Comparison of ENCODE assay signal across 9 cellular contexts in the genomic region with DNA sequence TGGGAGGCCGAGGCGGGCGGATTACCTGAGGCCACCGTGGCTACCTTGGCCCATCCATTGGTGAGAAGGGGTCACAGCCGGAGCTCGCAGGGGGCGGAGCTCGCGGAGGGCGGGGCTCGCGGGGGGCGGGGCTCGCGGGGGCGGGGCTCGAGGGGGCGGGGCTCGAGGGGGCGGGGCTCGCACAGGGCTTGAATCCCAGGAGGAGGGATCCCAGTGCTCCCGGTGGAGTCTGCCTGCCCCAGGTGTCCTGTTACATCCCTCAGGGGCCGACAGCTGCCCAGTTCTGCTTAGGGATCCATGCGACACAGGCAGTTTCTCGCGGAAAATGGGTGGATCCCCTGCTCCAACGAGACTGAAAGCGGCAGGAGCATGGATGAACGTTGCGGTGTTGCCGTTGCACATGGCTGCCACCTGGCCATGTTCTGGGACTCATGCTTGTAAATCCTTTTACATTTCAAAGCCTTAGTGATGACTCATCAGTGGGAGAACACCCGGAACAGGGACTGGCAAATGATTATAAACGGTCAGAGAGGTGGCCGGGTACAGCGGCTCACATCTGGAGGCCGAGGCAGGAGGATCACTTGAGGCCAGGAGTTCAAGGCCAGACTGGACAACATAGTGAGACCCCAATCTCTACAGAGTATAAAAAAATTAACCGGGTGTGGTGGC. TPM values are rescaled to one million over a fixed set of nuclear protein-coding genes. Genes with fewer than 3 reads are reported as not detected.
A peak's percentile ranks its signal among the peaks of the same experiment; 100 is the strongest.
DNase-seq lines count a peak whose midpoint lies in the region; ATAC-seq and TF ChIP-seq lines count a peak whose summit lies in the region.
"Had no signal": no experiment of that assay in that cellular context is flagged by ENCODE, and none has a peak within 500 bp of the region (broad histone marks: within the 10 kb centered on the region; RNA-seq: fewer than 3 reads in every experiment).

No MANE protein-coding gene starts in this region.

- peak; percentile 94 for ATAC-seq in RWPE2 (ENCODE audit: low read depth)
- peak in 1 of 2 donors; percentile 27 for ATAC-seq in upper lobe of left lung (ENCODE audit: low FRiP score in 2 of 2)
- no peak for ATAC-seq in HG03520 (IDR thresholded peaks at IDR 0.05; ENCODE audit: unreplicated experiment)
- ATAC-seq in stimulated activated effector memory CD8-positive, alpha-beta T cell treated with anti-CD3 and anti-CD28 coated beads, Interleukin-12 subunit alpha, Interleukin-12 subunit beta, amount 100 ng/mL, for 72 hours = no peak

- in situ Hi-C loops in KBM-7 (cut with MboI; ENCODE audit: low pct_unique_long_range_greater_than_20kb, low sequenced_read_pairs) = no loop called here

- H3K4me1 ChIP-seq in RWPE2 (ENCODE audit: insufficient read depth, poor library complexity, severe bottlenecking) (no peaks in the 10 kb centered on the region), upper lobe of left lung (peaks cover 0 to 8% (median 2%) of the 10 kb centered on the region in 4 donors), left ventricle myocardium inferior (peaks cover 4% of the 10 kb centered on the region)

- intact Hi-C loops in left ventricle myocardium inferior (cut with micrococcal nuclease) = no loop called here

- H3K9me3 ChIP-seq in RWPE2 (ENCODE audit: severe bottlenecking) = no peaks in the 10 kb centered on the region
- peaks cover 0 to 7% (median 3%) of the 10 kb centered on the region in 4 donors for H3K9me3 ChIP-seq in upper lobe of left lung
- peaks cover 9% of the 10 kb centered on the region for H3K9me3 ChIP-seq in left ventricle myocardium inferior (replicated peaks)

- H3K4me3 ChIP-seq in RWPE2 (ENCODE audit: severe bottlenecking) = no peak overlapping the region
- no peak overlapping the region for H3K4me3 ChIP-seq in upper lobe of left lung
- no peak overlapping the region for H3K4me3 ChIP-seq in left ventricle myocardium inferior

- WGBS in upper lobe of left lung, 2 donors = 42 to 54% methylated on average over 14 to 19 of the region's 37 CpGs

- DNase-seq in COLO668 (lab: John Stamatoyannopoulos, UW; ENCODE audit: unreplicated experiment) = peak; percentile 94
- DNase-seq in KBM-7 = peak; percentile 54
- DNase-seq in RWPE2 (ENCODE audit: low spot score) = peak; percentile 92
- DNase-seq in glomerular visceral epithelial cell (ENCODE audit: extremely low spot score) = peak; percentile 89
- peak; percentile 30 to 61 for DNase-seq in upper lobe of left lung
- no peak for DNase-seq in left ventricle myocardium inferior
- no peak for DNase-seq in stimulated activated effector memory CD8-positive, alpha-beta T cell treated with anti-CD3 and anti-CD28 coated beads, Interleukin-12 subunit alpha, Interleukin-12 subunit beta, amount 100 ng/mL, for 72 hours (ENCODE audit: low spot score in 2 of 2)

- no peak for TF ChIP-seq EP300 in upper lobe of left lung (IDR thresholded peaks at IDR 0.05)

- H3K27me3 ChIP-seq in RWPE2 (ENCODE audit: insufficient read depth, poor library complexity, severe bottlenecking) (no peaks in the 10 kb centered on the region), upper lobe of left lung (no peaks in the 10 kb centered on the region), left ventricle myocardium inferior (ENCODE audit: low read depth) (peaks cover 69% of the 10 kb centered on the region)

- no peak overlapping the region for H3K27ac Mint-ChIP-seq in stimulated activated effector memory CD8-positive, alpha-beta T cell treated with anti-CD3 and anti-CD28 coated beads, Interleukin-12 subunit alpha, Interleukin-12 subunit beta, amount 100 ng/mL, for 72 hours

- TF ChIP-seq CTCF in RWPE2 (IDR thresholded peaks at IDR 0.05; ENCODE audit: poor library complexity, severe bottlenecking) = no peak
- TF ChIP-seq CTCF in upper lobe of left lung (IDR thresholded peaks at IDR 0.05) = no peak
- TF ChIP-seq CTCF in left ventricle myocardium inferior (IDR thresholded peaks at IDR 0.05; ENCODE audit: borderline replicate concordance) = no peak

- TF ChIP-seq POLR2A in upper lobe of left lung (IDR thresholded peaks at IDR 0.05) = no peak

- no peaks in the 10 kb centered on the region for H3K36me3 ChIP-seq in RWPE2 (ENCODE audit: low read depth)
- no peaks in the 10 kb centered on the region for H3K36me3 ChIP-seq in upper lobe of left lung
- no peaks in the 10 kb centered on the region for H3K36me3 ChIP-seq in left ventricle myocardium inferior

- H3K27ac ChIP-seq in RWPE2 (ENCODE audit: poor library complexity, severe bottlenecking) (peak overlapping the region; percentile 25), upper lobe of left lung (no peak overlapping the region), left ventricle myocardium inferior (replicated peaks) (no peak overlapping the region)

- no peak overlapping the region for H3K4me3 Mint-ChIP-seq in stimulated activated effector memory CD8-positive, alpha-beta T cell treated with anti-CD3 and anti-CD28 coated beads, Interleukin-12 subunit alpha, Interleukin-12 subunit beta, amount 100 ng/mL, for 72 hours
- H3K4me3 Mint-ChIP-seq: brain had no signal

- H3K36me3 Mint-ChIP-seq in stimulated activated effector memory CD8-positive, alpha-beta T cell treated with anti-CD3 and anti-CD28 coated beads, Interleukin-12 subunit alpha, Interleukin-12 subunit beta, amount 100 ng/mL, for 72 hours = no peaks in the 10 kb centered on the region

- no peaks in the 10 kb centered on the region for H3K4me1 Mint-ChIP-seq in stimulated activated effector memory CD8-positive, alpha-beta T cell treated with anti-CD3 and anti-CD28 coated beads, Interleukin-12 subunit alpha, Interleukin-12 subunit beta, amount 100 ng/mL, for 72 hours

- peaks cover 3% of the 10 kb centered on the region for H3K9me3 Mint-ChIP-seq in stimulated activated effector memory CD8-positive, alpha-beta T cell treated with anti-CD3 and anti-CD28 coated beads, Interleukin-12 subunit alpha, Interleukin-12 subunit beta, amount 100 ng/mL, for 72 hours

RNA-seq across cellular contexts. Expression of a gene that starts 25.1 kb away (rescaled TPM):
- under 1 TPM in 4 of 6 donors, not detected in 2; 0.14 to 0.55 (median 0.26) TPM for total RNA-seq in upper lobe of left lung
- not detected for total RNA-seq in left ventricle myocardium inferior

RNA-seq across cellular contexts. Expression of a gene that starts 42.2 kb away (rescaled TPM):
- total RNA-seq in upper lobe of left lung = 10 to 100 TPM; 26.2 to 82.3 (median 40.0) TPM
- total RNA-seq in left ventricle myocardium inferior = 87.7 TPM

RNA-seq across cellular contexts. Expression of a gene that starts 56.7 kb away (rescaled TPM):
- 100 to 1,000 TPM in 1 of 6 donors, 10 to 100 TPM in 5; 38.3 to 268 (median 61.7) TPM for total RNA-seq in upper lobe of left lung
- 26.2 TPM for total RNA-seq in left ventricle myocardium inferior

RNA-seq across cellular contexts. Expression of a gene that starts 56.8 kb away (rescaled TPM):
- total RNA-seq in upper lobe of left lung (100 to 1,000 TPM in 2 of 6 donors, 10 to 100 TPM in 4; 58.6 to 127 (median 89.8) TPM), left ventricle myocardium inferior (41.1 TPM)

Comparison
In these comparisons a context has a peak if more than half of its experiments do, and no peak if none do; other contexts are left out.
1. DNase-seq: peak in COLO668 (single experiment), KBM-7 (single experiment), RWPE2 (single experiment), glomerular visceral epithelial cell (single experiment) and upper lobe of left lung (2 of 2); none in left ventricle myocardium inferior (single experiment) and stimulated activated effector memory CD8-positive, alpha-beta T cell treated with anti-CD3 and anti-CD28 coated beads, Interleukin-12 subunit alpha, Interleukin-12 subunit beta, amount 100 ng/mL, for 72 hours (0 of 2).